Comparison of ENCODE assay signal across 24 cellular contexts in the genomic region with DNA sequence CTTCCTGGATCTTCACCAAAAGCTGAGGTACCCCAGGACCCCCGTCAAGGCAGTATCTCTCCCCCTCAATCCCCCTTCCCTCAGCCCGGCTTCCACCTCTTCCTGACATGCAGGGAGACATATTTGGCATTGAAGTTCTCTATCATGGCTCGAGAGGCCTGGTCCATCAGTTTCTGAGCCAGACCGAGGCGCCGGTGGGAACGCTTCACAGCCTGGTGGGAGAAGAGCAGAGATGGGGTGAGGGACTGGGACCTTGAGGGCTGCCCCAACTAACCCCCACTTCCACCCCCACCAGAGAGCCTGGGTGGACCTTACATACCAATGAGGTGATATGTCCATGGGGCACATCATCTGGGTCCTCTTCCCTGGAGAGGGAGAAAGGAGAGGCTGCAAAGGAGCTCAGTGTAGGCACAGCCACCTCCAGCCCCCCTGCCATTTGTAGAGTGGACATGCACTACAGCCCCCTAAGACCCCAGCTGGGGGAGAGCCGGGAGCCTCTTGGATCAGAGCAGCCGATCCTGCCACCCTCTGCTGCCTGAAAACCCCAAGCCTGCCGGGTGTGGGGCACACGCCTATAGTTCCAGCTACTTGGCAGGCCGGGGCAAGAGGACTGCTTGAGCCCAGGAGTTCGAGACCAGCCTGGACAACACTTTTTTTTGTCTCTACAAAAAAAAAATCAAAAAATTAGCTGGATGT. TPM values are rescaled to one million over a fixed set of nuclear protein-coding genes. Genes with fewer than 3 reads are reported as not detected.
DNase-seq lines count a peak whose midpoint lies in the region; ATAC-seq lines count a peak whose summit lies in the region.
"Had no signal": no experiment of that assay in that cellular context is flagged by ENCODE, and none has a peak within 500 bp of the region (broad histone marks: within the 10 kb centered on the region; RNA-seq: fewer than 3 reads in every experiment).

No MANE protein-coding gene starts in this region.

- peaks cover 61% of the 10 kb centered on the region for H3K36me3 Mint-ChIP-seq in activated T-cell treated with anti-CD3 and anti-CD28 coated beads, Interleukin-2, amount 50 U/mL, for 24 hours (ENCODE audit: low read depth)
- H3K36me3 Mint-ChIP-seq in activated naive CD8-positive, alpha-beta T cell treated with anti-CD3 and anti-CD28 coated beads for 36 hours = peaks cover 22% of the 10 kb centered on the region
- H3K36me3 Mint-ChIP-seq in stimulated activated naive B cell treated with anti-CD40 and anti-IgM and Interleukin-4, amounts not matched to agents 10 μg/mL and 1 μg/mL and 100 μg/mL, for 72 hours = peaks cover 9 to 37% of the 10 kb centered on the region in 2 donors
- H3K36me3 Mint-ChIP-seq in activated CD4-positive, alpha-beta T cell treated with anti-CD3 and anti-CD28 coated beads for 36 hours (ENCODE audit: low read depth) = peaks cover 7% of the 10 kb centered on the region

- CTCF ChIA-PET in activated CD4-positive, alpha-beta T cell treated with anti-CD3 and anti-CD28 coated beads for 36 hours (lab: Charles Lee) = interaction anchor here (1.5 kb wide), 1 partner anchor 8 kb away, joined by 5 read pairs; no protein-coding TSS in a partner anchor

- peaks cover 43% of the 10 kb centered on the region for H3K4me1 Mint-ChIP-seq in activated T-cell treated with anti-CD3 and anti-CD28 coated beads, Interleukin-2, amount 50 U/mL, for 24 hours (ENCODE audit: low read depth)
- peaks cover 18% of the 10 kb centered on the region for H3K4me1 Mint-ChIP-seq in activated naive CD8-positive, alpha-beta T cell treated with anti-CD3 and anti-CD28 coated beads for 36 hours
- H3K4me1 Mint-ChIP-seq in stimulated activated naive B cell treated with anti-CD40 and anti-IgM and Interleukin-4, amounts not matched to agents 10 μg/mL and 1 μg/mL and 100 μg/mL, for 72 hours = peaks cover 29 to 34% of the 10 kb centered on the region in 2 donors
- H3K4me1 Mint-ChIP-seq in activated CD4-positive, alpha-beta T cell treated with anti-CD3 and anti-CD28 coated beads for 36 hours = peaks cover 21% of the 10 kb centered on the region

- ATAC-seq in stimulated activated naive B cell treated with anti-CD40 and anti-IgM and Interleukin-4, amounts not matched to agents 10 μg/mL and 1 μg/mL and 100 μg/mL, for 72 hours (replicated peaks) = no peak
- ATAC-seq in activated CD4-positive, alpha-beta T cell treated with anti-CD3 and anti-CD28 coated beads for 36 hours = no peak
- ATAC-seq: GM12878, GM23338, HCT116 had no signal

- H3K36me3 ChIP-seq in KOPT-K1 (ENCODE audit: insufficient read depth, low read length) = peaks cover 40% of the 10 kb centered on the region

- peak overlapping the region; percentile 91 for H3K4me3 Mint-ChIP-seq in activated T-cell treated with anti-CD3 and anti-CD28 coated beads, Interleukin-2, amount 50 U/mL, for 24 hours
- H3K4me3 Mint-ChIP-seq in activated naive CD8-positive, alpha-beta T cell treated with anti-CD3 and anti-CD28 coated beads for 36 hours = no peak overlapping the region
- peak overlapping the region in 1 of 2 donors; percentile 44 for H3K4me3 Mint-ChIP-seq in stimulated activated naive B cell treated with anti-CD40 and anti-IgM and Interleukin-4, amounts not matched to agents 10 μg/mL and 1 μg/mL and 100 μg/mL, for 72 hours
- no peak overlapping the region for H3K4me3 Mint-ChIP-seq in activated CD4-positive, alpha-beta T cell treated with anti-CD3 and anti-CD28 coated beads for 36 hours
- H3K4me3 Mint-ChIP-seq: B cell had no signal

- no peak for DNase-seq in activated T-cell treated with anti-CD3 and anti-CD28 coated beads, Interleukin-2, amount 50 U/mL, for 24 hours
- DNase-seq in activated T-cell treated with anti-CD3 and anti-CD28 coated beads, Interleukin-2, amount 50 U/mL, for 1 hour = no peak
- DNase-seq in activated naive CD8-positive, alpha-beta T cell treated with anti-CD3 and anti-CD28 coated beads for 36 hours = no peak
- no peak for DNase-seq in stimulated activated naive B cell treated with anti-CD40 and anti-IgM and Interleukin-4, amounts not matched to agents 10 μg/mL and 1 μg/mL and 100 μg/mL, for 72 hours
- no peak for DNase-seq in dermis blood vessel endothelial cell
- DNase-seq in SW 1271 (lab: John Stamatoyannopoulos, UW) = no peak
- DNase-seq in activated CD4-positive, alpha-beta T cell treated with anti-CD3 and anti-CD28 coated beads for 36 hours = no peak
- DNase-seq: CD4-positive, alpha-beta memory T cell; DMS153; Kasumi-1; MG63; NCI-H1048; NCI-H1436 treated with DMSO at 0.1 percent for 48 hours; NCI-H2081; NCI-H2171 treated with DMSO at 0.1 percent for 48 hours; NCI-H446 treated with DMSO at 0.1 percent for 48 hours; NCI-H69; Right ventricle myocardium superior had no signal

- POLR2A ChIA-PET in activated CD4-positive, alpha-beta T cell treated with anti-CD3 and anti-CD28 coated beads for 36 hours (lab: Charles Lee) = no interaction called here

- H3K27ac Mint-ChIP-seq in activated T-cell treated with anti-CD3 and anti-CD28 coated beads, Interleukin-2, amount 50 U/mL, for 24 hours = peak overlapping the region; percentile 81
- peak overlapping the region; percentile 12 for H3K27ac Mint-ChIP-seq in activated naive CD8-positive, alpha-beta T cell treated with anti-CD3 and anti-CD28 coated beads for 36 hours
- H3K27ac Mint-ChIP-seq in stimulated activated naive B cell treated with anti-CD40 and anti-IgM and Interleukin-4, amounts not matched to agents 10 μg/mL and 1 μg/mL and 100 μg/mL, for 72 hours = peak overlapping the region; percentile 16
- H3K27ac Mint-ChIP-seq in activated CD4-positive, alpha-beta T cell treated with anti-CD3 and anti-CD28 coated beads for 36 hours = no peak overlapping the region
- H3K27ac Mint-ChIP-seq: GM23338 had no signal

- no peaks in the 10 kb centered on the region for H3K9me3 Mint-ChIP-seq in activated T-cell treated with anti-CD3 and anti-CD28 coated beads, Interleukin-2, amount 50 U/mL, for 24 hours
- H3K9me3 Mint-ChIP-seq in activated naive CD8-positive, alpha-beta T cell treated with anti-CD3 and anti-CD28 coated beads for 36 hours = no peaks in the 10 kb centered on the region
- H3K9me3 Mint-ChIP-seq in stimulated activated naive B cell treated with anti-CD40 and anti-IgM and Interleukin-4, amounts not matched to agents 10 μg/mL and 1 μg/mL and 100 μg/mL, for 72 hours = no peaks in the 10 kb centered on the region
- H3K9me3 Mint-ChIP-seq in activated CD4-positive, alpha-beta T cell treated with anti-CD3 and anti-CD28 coated beads for 36 hours (ENCODE audit: low read depth) = no peaks in the 10 kb centered on the region
- H3K9me3 Mint-ChIP-seq: GM23338 had no signal

- intact Hi-C loops in activated CD4-positive, alpha-beta T cell treated with anti-CD3 and anti-CD28 coated beads for 36 hours (cut with DNase I, micrococcal nuclease) = no loop called here

- H3K27ac ChIP-seq in KOPT-K1 (ENCODE audit: low read depth, low read length, poor library complexity, severe bottlenecking) = peak overlapping the region; percentile 84

- H3K27me3 Mint-ChIP-seq in activated T-cell treated with anti-CD3 and anti-CD28 coated beads, Interleukin-2, amount 50 U/mL, for 24 hours = peaks cover 7% of the 10 kb centered on the region
- no peaks in the 10 kb centered on the region for H3K27me3 Mint-ChIP-seq in activated naive CD8-positive, alpha-beta T cell treated with anti-CD3 and anti-CD28 coated beads for 36 hours
- H3K27me3 Mint-ChIP-seq in stimulated activated naive B cell treated with anti-CD40 and anti-IgM and Interleukin-4, amounts not matched to agents 10 μg/mL and 1 μg/mL and 100 μg/mL, for 72 hours = no peaks in the 10 kb centered on the region
- H3K27me3 Mint-ChIP-seq in activated CD4-positive, alpha-beta T cell treated with anti-CD3 and anti-CD28 coated beads for 36 hours = no peaks in the 10 kb centered on the region
- H3K27me3 Mint-ChIP-seq: B cell; CD4-positive, alpha-beta memory T cell had no signal

- no peaks in the 10 kb centered on the region for H3K9me3 ChIP-seq in KOPT-K1 (ENCODE audit: insufficient read depth, low read length, poor library complexity, severe bottlenecking)
- H3K9me3 ChIP-seq: MG63 had no signal

RNA-seq across cellular contexts. Expression of a gene that starts 2.5 kb away (rescaled TPM):
- 100 to 1,000 TPM; 150 to 153 TPM for total RNA-seq in activated naive CD8-positive, alpha-beta T cell treated with anti-CD3 and anti-CD28 coated beads for 36 hours
- total RNA-seq in dermis blood vessel endothelial cell = 70.6 and 88.2 TPM in 2 replicates
- total RNA-seq in activated CD4-positive, alpha-beta T cell treated with anti-CD3 and anti-CD28 coated beads for 36 hours = 100 to 1,000 TPM; 108 to 115 TPM

RNA-seq across cellular contexts. Expression of a gene that starts 6.3 kb away (rescaled TPM):
- total RNA-seq in activated naive CD8-positive, alpha-beta T cell treated with anti-CD3 and anti-CD28 coated beads for 36 hours = 100 to 1,000 TPM; 112 to 123 TPM
- total RNA-seq in dermis blood vessel endothelial cell = 16.0 and 27.2 TPM in 2 replicates
- 100 to 1,000 TPM; 130 to 135 TPM for total RNA-seq in activated CD4-positive, alpha-beta T cell treated with anti-CD3 and anti-CD28 coated beads for 36 hours

RNA-seq across cellular contexts. Expression of a gene that starts 12.1 kb away (rescaled TPM):
- 10 to 100 TPM; 15.2 to 15.7 TPM for total RNA-seq in activated naive CD8-positive, alpha-beta T cell treated with anti-CD3 and anti-CD28 coated beads for 36 hours
- 12.1 and 27.4 TPM in 2 replicates for total RNA-seq in dermis blood vessel endothelial cell
- total RNA-seq in activated CD4-positive, alpha-beta T cell treated with anti-CD3 and anti-CD28 coated beads for 36 hours = 1 to 10 TPM; 6.0 to 8.1 TPM

RNA-seq across cellular contexts. Expression of a gene that starts 27.9 kb away (rescaled TPM):
- not detected for total RNA-seq in activated naive CD8-positive, alpha-beta T cell treated with anti-CD3 and anti-CD28 coated beads for 36 hours
- total RNA-seq in dermis blood vessel endothelial cell = 4.7 and 6.3 TPM in 2 replicates
- not detected for total RNA-seq in activated CD4-positive, alpha-beta T cell treated with anti-CD3 and anti-CD28 coated beads for 36 hours
- total RNA-seq: B cell; CD4-positive, alpha-beta memory T cell; GM12878; GM23338; HT1080 had no signal

RNA-seq across cellular contexts. Expression of a gene that starts 39.2 kb away (rescaled TPM):
- 100 to 1,000 TPM; 140 to 142 TPM for total RNA-seq in activated naive CD8-positive, alpha-beta T cell treated with anti-CD3 and anti-CD28 coated beads for 36 hours
- 15.3 and 48.9 TPM in 2 replicates for total RNA-seq in dermis blood vessel endothelial cell
- total RNA-seq in activated CD4-positive, alpha-beta T cell treated with anti-CD3 and anti-CD28 coated beads for 36 hours = 100 to 1,000 TPM in 1 of 2 experiments, 10 to 100 TPM in 1; 99.5 to 147 TPM
